1 cellular context compared by ENCODE assay signal in genomic region chr1:3803905-3804626, GRCh38.
TF ChIP-seq lines count a peak whose summit lies in the region.

No MANE protein-coding gene starts in this region.

TF ChIP-seq in endothelial cell of umbilical vein, 7 proteins besides CTCF, POLR2A, EP300 and RAD21:
- TF ChIP-seq FOS (IDR thresholded peaks at IDR 0.05; ENCODE audit: borderline replicate concordance, insufficient read depth, low read length) (no peak), GATA2 (IDR thresholded peaks at IDR 0.05; ENCODE audit: insufficient read depth, insufficient read length, low read depth, low read length) (no peak), POLR2AphosphoS5 (IDR thresholded peaks at IDR 0.05; ENCODE audit: insufficient read depth, low read depth, low read length) (no peak), MYC (IDR thresholded peaks at IDR 0.05; ENCODE audit: low read depth, low read length) (no peak), EZH2 (IDR thresholded peaks at IDR 0.05; ENCODE audit: borderline replicate concordance, low read depth, low read length, severe bottlenecking) (no peak), MAX (IDR thresholded peaks at IDR 0.05; ENCODE audit: insufficient read depth, insufficient read length) (no peak), JUN (IDR thresholded peaks at IDR 0.05; ENCODE audit: borderline replicate concordance, insufficient read depth, insufficient read length, low read depth) (no peak)
TF ChIP-seq in endothelial cell of umbilical vein: peak in this region for 0.
